15 cellular contexts compared by ENCODE assay signal in genomic region chr3:152460936-152461335, GRCh38.
DNase-seq lines count a peak whose midpoint lies in the region; ATAC-seq and TF ChIP-seq lines count a peak whose summit lies in the region.
"Had no signal": no experiment of that assay in that cellular context is flagged by ENCODE, and none has a peak within 500 bp of the region (broad histone marks: within the 10 kb centered on the region; RNA-seq: fewer than 3 reads in every experiment).

No MANE protein-coding gene starts in this region.

- no peaks in the 10 kb centered on the region for H3K27me3 Mint-ChIP-seq in CD4-positive, alpha-beta memory T cell
- no peaks in the 10 kb centered on the region for H3K27me3 Mint-ChIP-seq in IgD-negative memory B cell
- no peaks in the 10 kb centered on the region for H3K27me3 Mint-ChIP-seq in activated naive CD8-positive, alpha-beta T cell treated with anti-CD3 and anti-CD28 coated beads for 36 hours
- H3K27me3 Mint-ChIP-seq in naive B cell, result no peaks in the 10 kb centered on the region

- no peaks in the 10 kb centered on the region for H3K9me3 Mint-ChIP-seq in CD4-positive, alpha-beta memory T cell
- no peaks in the 10 kb centered on the region for H3K9me3 Mint-ChIP-seq in IgD-negative memory B cell
- H3K9me3 Mint-ChIP-seq in activated naive CD8-positive, alpha-beta T cell treated with anti-CD3 and anti-CD28 coated beads for 36 hours, result no peaks in the 10 kb centered on the region
- no peaks in the 10 kb centered on the region for H3K9me3 Mint-ChIP-seq in naive B cell
- H3K9me3 Mint-ChIP-seq: mesothelial cell of epicardium had no signal

- peaks cover 22% of the 10 kb centered on the region for H3K4me1 ChIP-seq in CD4-positive, alpha-beta memory T cell (ENCODE audit: insufficient read depth, low read length)
- no peaks in the 10 kb centered on the region for H3K4me1 ChIP-seq in foreskin keratinocyte

- no peak for ATAC-seq in naive B cell (ENCODE audit: low read depth in 2 of 2)
- no peak for ATAC-seq in foreskin keratinocyte
- no peak for ATAC-seq in HG02981 (IDR thresholded peaks at IDR 0.05; ENCODE audit: unreplicated experiment)
- no peak for ATAC-seq in GM21825 (IDR thresholded peaks at IDR 0.05; ENCODE audit: unreplicated experiment)
- ATAC-seq in GM21723 (IDR thresholded peaks at IDR 0.05; ENCODE audit: unreplicated experiment), result no peak

- POLR2A ChIA-PET in CD4-positive, alpha-beta memory T cell (lab: Charles Lee; ENCODE audit: partially characterized antibody), result no interaction called here

- H3K4me1 Mint-ChIP-seq in CD4-positive, alpha-beta memory T cell, result peaks cover 20 to 27% (median 24%) of the 10 kb centered on the region in 4 donors
- H3K4me1 Mint-ChIP-seq in IgD-negative memory B cell, result peaks cover 4 to 12% (median 8%) of the 10 kb centered on the region in 3 donors
- peaks cover 25% of the 10 kb centered on the region for H3K4me1 Mint-ChIP-seq in activated naive CD8-positive, alpha-beta T cell treated with anti-CD3 and anti-CD28 coated beads for 36 hours
- H3K4me1 Mint-ChIP-seq in naive B cell, result peaks cover 4 to 11% (median 10%) of the 10 kb centered on the region in 3 donors
- H3K4me1 Mint-ChIP-seq: mesothelial cell of epicardium had no signal

- no peak for DNase-seq in CD4-positive, alpha-beta memory T cell
- no peak for DNase-seq in activated naive CD8-positive, alpha-beta T cell treated with anti-CD3 and anti-CD28 coated beads for 36 hours
- DNase-seq in naive B cell (no peak), foreskin keratinocyte (no peak)
- DNase-seq: activated CD4-positive, CD25-positive, alpha-beta regulatory T cell; GDM1; NCI-H446; retina had no signal

- H3K9me3 ChIP-seq in CD4-positive, alpha-beta memory T cell (ENCODE audit: control insufficient read depth in 1 of 2, low read length in 2 of 2), result no peaks in the 10 kb centered on the region
- H3K9me3 ChIP-seq: esophagus muscularis mucosa had no signal

- peaks cover 35 to 69% of the 10 kb centered on the region in 2 donors for H3K36me3 Mint-ChIP-seq in CD4-positive, alpha-beta memory T cell
- peaks cover 4% of the 10 kb centered on the region for H3K36me3 Mint-ChIP-seq in IgD-negative memory B cell
- peaks cover 29% of the 10 kb centered on the region for H3K36me3 Mint-ChIP-seq in activated naive CD8-positive, alpha-beta T cell treated with anti-CD3 and anti-CD28 coated beads for 36 hours
- peaks cover 5 to 13% of the 10 kb centered on the region in 2 donors for H3K36me3 Mint-ChIP-seq in naive B cell

- H3K27ac Mint-ChIP-seq in CD4-positive, alpha-beta memory T cell, result peak overlapping the region in 6 of 7 donors; percentile 24 to 91 (median 45)
- peak overlapping the region in 2 of 3 donors; percentile 76 to 85 for H3K27ac Mint-ChIP-seq in IgD-negative memory B cell
- H3K27ac Mint-ChIP-seq in activated naive CD8-positive, alpha-beta T cell treated with anti-CD3 and anti-CD28 coated beads for 36 hours, result peak overlapping the region; percentile 56
- peak overlapping the region in 5 of 6 donors; percentile 8 to 90 (median 65) for H3K27ac Mint-ChIP-seq in naive B cell
- H3K27ac Mint-ChIP-seq: mesothelial cell of epicardium had no signal

- H3K27ac ChIP-seq in CD4-positive, alpha-beta memory T cell (ENCODE audit: low read depth, low read length), result peak overlapping the region; percentile 9
- no peak overlapping the region for H3K27ac ChIP-seq in foreskin keratinocyte
- H3K27ac ChIP-seq: C4-2B, esophagus muscularis mucosa had no signal

- TF ChIP-seq CTCF in foreskin keratinocyte (conservative IDR thresholded peaks at IDR 0.05), result no peak

- no peaks in the 10 kb centered on the region for H3K27me3 ChIP-seq in CD4-positive, alpha-beta memory T cell (ENCODE audit: insufficient read depth, low read length)
- no peaks in the 10 kb centered on the region for H3K27me3 ChIP-seq in foreskin keratinocyte
- H3K27me3 ChIP-seq: esophagus muscularis mucosa had no signal

- peaks cover 58% of the 10 kb centered on the region for H3K36me3 ChIP-seq in CD4-positive, alpha-beta memory T cell (ENCODE audit: insufficient read depth, low read length)

- CTCF ChIA-PET in CD4-positive, alpha-beta memory T cell (lab: Charles Lee; ENCODE audit: partially characterized antibody), result interaction anchor here (1.0 to 1.3 kb wide), 3 partner anchors 11 to 277 kb away, joined by 3 to 7 read pairs (median 3); no protein-coding TSS in a partner anchor

- intact Hi-C loops in CD4-positive, alpha-beta memory T cell (cut with micrococcal nuclease), result no loop called here

- no peak overlapping the region for H3K4me3 ChIP-seq in CD4-positive, alpha-beta memory T cell (ENCODE audit: low read length in 2 of 2)
- H3K4me3 ChIP-seq: esophagus muscularis mucosa had no signal

- H3K4me3 Mint-ChIP-seq in CD4-positive, alpha-beta memory T cell, result no peak overlapping the region
- H3K4me3 Mint-ChIP-seq in IgD-negative memory B cell (no peak overlapping the region), naive B cell (no peak overlapping the region)
- no peak overlapping the region for H3K4me3 Mint-ChIP-seq in activated naive CD8-positive, alpha-beta T cell treated with anti-CD3 and anti-CD28 coated beads for 36 hours
- H3K4me3 Mint-ChIP-seq: mesothelial cell of epicardium had no signal
